ENCODE assay signal across 36 cellular contexts in the genomic region with DNA sequence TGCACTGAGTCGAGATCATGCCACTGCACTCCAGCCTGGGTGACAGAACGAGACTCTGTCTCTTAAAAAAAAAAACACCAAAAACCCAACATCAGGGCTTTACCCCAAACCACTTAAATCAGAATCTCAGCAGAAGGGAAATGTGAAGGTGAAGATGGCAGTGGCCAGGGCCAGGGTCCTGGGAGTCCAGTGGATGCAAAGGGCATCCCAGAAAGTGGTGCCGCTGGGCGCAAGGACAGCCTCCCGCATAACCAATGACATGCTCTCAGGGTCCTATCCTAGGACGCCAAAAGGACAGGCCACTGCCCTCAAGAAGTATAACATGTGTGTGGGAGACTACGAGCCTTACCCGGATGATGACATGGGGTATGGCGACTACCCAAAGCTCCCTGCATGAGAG.
"Had no signal": no experiment of that assay in that cellular context is flagged by ENCODE, and none has a peak within 500 bp of the region (broad histone marks: within the 10 kb centered on the region; RNA-seq: fewer than 3 reads in every experiment).

No MANE protein-coding gene starts in this region.

- H3K9me3 Mint-ChIP-seq: activated B cell treated with CpG ODN at 0.5 μM for 24 hours; activated CD4-positive, alpha-beta memory T cell treated with anti-CD3 and anti-CD28 coated beads for 36 hours; activated CD4-positive, alpha-beta T cell treated with anti-CD3 and anti-CD28 coated beads, Interleukin-2, amount 10 ng/mL, durations not matched to agents 24 days and 14 days; activated CD8-positive, alpha-beta T cell treated with anti-CD3 and anti-CD28 coated beads for 36 hours; activated naive CD4-positive, alpha-beta T cell treated with anti-CD3 and anti-CD28 coated beads for 36 hours; activated naive CD4-positive, alpha-beta T cell treated with anti-CD3 and anti-CD28 coated beads, Interleukin-2, amount 50 U/mL, for 24 hours; activated naive CD8-positive, alpha-beta T cell treated with anti-CD3 and anti-CD28 coated beads, Interleukin-2, amount 10 ng/mL, durations not matched to agents 7 days and 5 days; activated naive CD8-positive, alpha-beta T cell treated with anti-CD3 and anti-CD28 coated beads, Interleukin-2, amount 50 U/mL, for 24 hours; activated T-cell treated with anti-CD3 and anti-CD28 coated beads, Interleukin-2, amount 50 U/mL, for 4 hours; activated T-cell treated with anti-CD3 and anti-CD28 coated beads, Interleukin-2, amount 50 U/mL, for 72 hours; activated T-helper 1 cell treated with anti-CD3 and anti-CD28 coated beads, Interleukin-12 subunit alpha, Interleukin-12 subunit beta, Interleukin-2, Interleukin-4 antibody, amounts not matched to agents 30 ng/mL and 10 ng/mL and 1 ng/mL, durations not matched to agents 14 hours and 24 hours and 36 hours; activated T-helper 17 cell treated with anti-CD3 and anti-CD28 coated beads, Interleukin-2, amount 50 U/mL, for 72 hours; brain; central memory CD8-positive, alpha-beta T cell; T-helper 1 cell treated with Interleukin-12 subunit alpha and Interleukin-12 subunit beta and Interleukin-4 antibody, amounts not matched to agents 30 μg/mL and 1 μg/mL, for 36 hours; T-helper 2 cell treated with Interferon-gamma antibody and Interleukin-4, amounts not matched to agents 5 μg/mL and 100 μg/mL, for 36 hours had no signal

- DNase-seq: activated B cell treated with CpG ODN at 0.5 μM for 24 hours; activated CD4-positive, alpha-beta memory T cell treated with anti-CD3 and anti-CD28 coated beads for 36 hours; activated CD4-positive, alpha-beta T cell treated with anti-CD3 and anti-CD28 coated beads for 4 hours; activated CD4-positive, alpha-beta T cell treated with anti-CD3 and anti-CD28 coated beads, Interleukin-2, amount 10 ng/mL, durations not matched to agents 24 days and 14 days; activated CD4-positive, alpha-beta T cell treated with anti-CD3 and anti-CD28 coated beads, Interleukin-2, amount 50 U/mL, for 1 hour; activated CD4-positive, alpha-beta T cell treated with anti-CD3 and anti-CD28 coated beads, Interleukin-2, amount 50 U/mL, for 4 hours; activated CD4-positive, CD25-positive, alpha-beta regulatory T cell treated with anti-CD3 and anti-CD28 coated beads, Interleukin-2, amount 50 U/mL, for 72 hours; activated CD8-positive, alpha-beta memory T cell treated with anti-CD3 and anti-CD28 coated beads, Interleukin-2, amount 50 U/mL, for 4 hours; activated CD8-positive, alpha-beta T cell treated with anti-CD3 and anti-CD28 coated beads for 36 hours; activated gamma-delta T cell treated with Interleukin-2 at 50 U/mL for 16 hours; activated naive CD4-positive, alpha-beta T cell; activated naive CD4-positive, alpha-beta T cell treated with anti-CD3 and anti-CD28 coated beads for 36 hours; activated naive CD8-positive, alpha-beta T cell treated with anti-CD3 and anti-CD28 coated beads, Interleukin-2, amount 10 ng/mL, durations not matched to agents 7 days and 5 days; activated naive CD8-positive, alpha-beta T cell treated with anti-CD3 and anti-CD28 coated beads, Interleukin-2, amount 50 U/mL, for 24 hours; activated T-cell treated with anti-CD3 and anti-CD28 coated beads for 4 hours; activated T-cell treated with anti-CD3 and anti-CD28 coated beads, Interleukin-2, amount 50 U/mL, for 4 hours; activated T-cell treated with anti-CD3 and anti-CD28 coated beads, Interleukin-2, amount 50 U/mL, for 72 hours; amygdala; anterior cingulate cortex; caudate nucleus; cerebellar nuclear complex; SW 1271; T-helper 1 cell; T-helper 2 cell; T-helper 9 cell had no signal

- H3K4me1 Mint-ChIP-seq: brain had no signal

- H3K4me3 ChIP-seq: ascending aorta, cardiac muscle cell had no signal

- H3K27me3 Mint-ChIP-seq: activated B cell treated with CpG ODN at 0.5 μM for 24 hours; activated CD4-positive, alpha-beta memory T cell treated with anti-CD3 and anti-CD28 coated beads for 36 hours; activated CD4-positive, alpha-beta T cell treated with anti-CD3 and anti-CD28 coated beads, Interleukin-2, amount 10 ng/mL, durations not matched to agents 24 days and 14 days; activated CD8-positive, alpha-beta T cell treated with anti-CD3 and anti-CD28 coated beads for 36 hours; activated naive CD4-positive, alpha-beta T cell treated with anti-CD3 and anti-CD28 coated beads, Interleukin-2, amount 50 U/mL, for 24 hours; activated naive CD8-positive, alpha-beta T cell; activated naive CD8-positive, alpha-beta T cell treated with anti-CD3 and anti-CD28 coated beads, Interleukin-2, amount 10 ng/mL, durations not matched to agents 7 days and 5 days; activated naive CD8-positive, alpha-beta T cell treated with anti-CD3 and anti-CD28 coated beads, Interleukin-2, amount 50 U/mL, for 24 hours; activated T-helper 17 cell treated with anti-CD3 and anti-CD28 coated beads, Interleukin-2, amount 50 U/mL, for 72 hours; brain; central memory CD8-positive, alpha-beta T cell had no signal

- H3K4me3 Mint-ChIP-seq: activated B cell treated with CpG ODN at 0.5 μM for 24 hours; activated CD4-positive, alpha-beta memory T cell treated with anti-CD3 and anti-CD28 coated beads for 36 hours; activated CD4-positive, alpha-beta T cell treated with anti-CD3 and anti-CD28 coated beads, Interleukin-2, amount 10 ng/mL, durations not matched to agents 24 days and 14 days; activated CD8-positive, alpha-beta T cell treated with anti-CD3 and anti-CD28 coated beads for 36 hours; activated naive CD4-positive, alpha-beta T cell treated with anti-CD3 and anti-CD28 coated beads for 36 hours; activated naive CD4-positive, alpha-beta T cell treated with anti-CD3 and anti-CD28 coated beads, Interleukin-2, amount 50 U/mL, for 24 hours; activated naive CD8-positive, alpha-beta T cell; activated naive CD8-positive, alpha-beta T cell treated with anti-CD3 and anti-CD28 coated beads, Interleukin-2, amount 10 ng/mL, durations not matched to agents 7 days and 5 days; activated naive CD8-positive, alpha-beta T cell treated with anti-CD3 and anti-CD28 coated beads, Interleukin-2, amount 50 U/mL, for 24 hours; activated T-cell treated with anti-CD3 and anti-CD28 coated beads, Interleukin-2, amount 50 U/mL, for 4 hours; activated T-cell treated with anti-CD3 and anti-CD28 coated beads, Interleukin-2, amount 50 U/mL, for 72 hours; activated T-helper 1 cell treated with anti-CD3 and anti-CD28 coated beads, Interleukin-12 subunit alpha, Interleukin-12 subunit beta, Interleukin-2, Interleukin-4 antibody, amounts not matched to agents 30 ng/mL and 10 ng/mL and 1 ng/mL, durations not matched to agents 14 hours and 24 hours and 36 hours; activated T-helper 17 cell treated with anti-CD3 and anti-CD28 coated beads, Interleukin-2, amount 50 U/mL, for 72 hours; brain; central memory CD8-positive, alpha-beta T cell; T-helper 1 cell treated with Interleukin-12 subunit alpha and Interleukin-12 subunit beta and Interleukin-4 antibody, amounts not matched to agents 30 μg/mL and 1 μg/mL, for 36 hours; T-helper 2 cell treated with Interferon-gamma antibody and Interleukin-4, amounts not matched to agents 5 μg/mL and 100 μg/mL, for 36 hours had no signal

- H3K9me3 ChIP-seq: ascending aorta had no signal

- H3K27ac ChIP-seq: ascending aorta, cardiac muscle cell, VCaP had no signal

- H3K4me1 ChIP-seq: ascending aorta had no signal

- H3K27me3 ChIP-seq: ascending aorta, cardiac muscle cell had no signal

- H3K27ac Mint-ChIP-seq: activated B cell treated with CpG ODN at 0.5 μM for 24 hours; activated CD4-positive, alpha-beta memory T cell treated with anti-CD3 and anti-CD28 coated beads for 36 hours; activated CD4-positive, alpha-beta T cell treated with anti-CD3 and anti-CD28 coated beads, Interleukin-2, amount 10 ng/mL, durations not matched to agents 24 days and 14 days; activated CD8-positive, alpha-beta T cell treated with anti-CD3 and anti-CD28 coated beads for 36 hours; activated naive CD4-positive, alpha-beta T cell treated with anti-CD3 and anti-CD28 coated beads for 36 hours; activated naive CD4-positive, alpha-beta T cell treated with anti-CD3 and anti-CD28 coated beads, Interleukin-2, amount 50 U/mL, for 24 hours; activated naive CD8-positive, alpha-beta T cell; activated naive CD8-positive, alpha-beta T cell treated with anti-CD3 and anti-CD28 coated beads, Interleukin-2, amount 10 ng/mL, durations not matched to agents 7 days and 5 days; activated naive CD8-positive, alpha-beta T cell treated with anti-CD3 and anti-CD28 coated beads, Interleukin-2, amount 50 U/mL, for 24 hours; activated T-cell treated with anti-CD3 and anti-CD28 coated beads, Interleukin-2, amount 50 U/mL, for 72 hours; activated T-helper 1 cell treated with anti-CD3 and anti-CD28 coated beads, Interleukin-12 subunit alpha, Interleukin-12 subunit beta, Interleukin-2, Interleukin-4 antibody, amounts not matched to agents 30 ng/mL and 10 ng/mL and 1 ng/mL, durations not matched to agents 14 hours and 24 hours and 36 hours; activated T-helper 17 cell treated with anti-CD3 and anti-CD28 coated beads, Interleukin-2, amount 50 U/mL, for 72 hours; brain; T-helper 2 cell treated with Interferon-gamma antibody and Interleukin-4, amounts not matched to agents 5 μg/mL and 100 μg/mL, for 36 hours had no signal
